ENCODE assay signal across 8 cellular contexts in genomic region chr12:92140919-92141536, GRCh38. TPM values are rescaled to one million over a fixed set of nuclear protein-coding genes. Genes with fewer than 3 reads are reported as not detected.
DNase-seq lines count a peak whose midpoint lies in the region; ATAC-seq and TF ChIP-seq lines count a peak whose summit lies in the region.

No MANE protein-coding gene starts in this region.

- CTCF ChIA-PET in SK-N-SH (lab: Yijun Ruan, JAX), result interaction anchor here (1.1 to 6.1 kb wide), 2 partner anchors 429 to 760 kb away, joined by 4 to 50 read pairs; no protein-coding TSS in a partner anchor
- CTCF ChIA-PET in activated CD4-positive, alpha-beta memory T cell treated with anti-CD3 and anti-CD28 coated beads, Interleukin-2, amount 10 ng/mL, durations not matched to agents 7 days and 5 days (lab: Charles Lee), result interaction anchor here (0.8 to 1.5 kb wide), 3 partner anchors 9 to 759 kb away, joined by 3 to 7 read pairs (median 6); no protein-coding TSS in a partner anchor

- peak overlapping the region; percentile 98 for H3K27ac Mint-ChIP-seq in activated CD4-positive, alpha-beta memory T cell treated with anti-CD3 and anti-CD28 coated beads, Interleukin-2, amount 10 ng/mL, durations not matched to agents 7 days and 5 days

- TF ChIP-seq RAD21 in SK-N-SH (IDR thresholded peaks at IDR 0.05; ENCODE audit: low read length), result 0 out of 2 replicates have a peak, but pooled peaks have one; percentile 8

- H3K4me1 ChIP-seq in SK-N-SH (ENCODE audit: control insufficient read depth in 1 of 2, insufficient read depth in 2 of 2, low read depth in 1 of 2, low read length in 1 of 2) (peaks cover 5 to 30% of the 10 kb centered on the region in 2 experiments; a peak in 3 of 4 replicates), stomach (peaks cover 20 to 51% (median 35%) of the 10 kb centered on the region in 4 donors)

- peak overlapping the region; percentile 96; the same call in 1 of the 2 replicates for H3K9ac ChIP-seq in SK-N-SH

- H3K27me3 ChIP-seq in SK-N-SH (ENCODE audit: insufficient read depth) (no peaks in the 10 kb centered on the region), stomach (no peaks in the 10 kb centered on the region)

- peaks cover 39% of the 10 kb centered on the region for H3K4me1 Mint-ChIP-seq in activated CD4-positive, alpha-beta memory T cell treated with anti-CD3 and anti-CD28 coated beads, Interleukin-2, amount 10 ng/mL, durations not matched to agents 7 days and 5 days

- peak overlapping the region; percentile 99 for H3K4me3 Mint-ChIP-seq in activated CD4-positive, alpha-beta memory T cell treated with anti-CD3 and anti-CD28 coated beads, Interleukin-2, amount 10 ng/mL, durations not matched to agents 7 days and 5 days

- no peak for TF ChIP-seq POLR2A in stomach (IDR thresholded peaks at IDR 0.05)

- no peaks in the 10 kb centered on the region for H3K9me3 Mint-ChIP-seq in activated CD4-positive, alpha-beta memory T cell treated with anti-CD3 and anti-CD28 coated beads, Interleukin-2, amount 10 ng/mL, durations not matched to agents 7 days and 5 days

- no peak for DNase-seq in SK-N-SH
- no peak for DNase-seq in activated CD4-positive, alpha-beta memory T cell treated with anti-CD3 and anti-CD28 coated beads, Interleukin-2, amount 10 ng/mL, durations not matched to agents 7 days and 5 days
- DNase-seq in inferior parietal cortex (ENCODE audit: extremely low spot score), result peak; percentile 20
- no peak for DNase-seq in stomach
- no peak for DNase-seq in glomerular visceral epithelial cell (ENCODE audit: extremely low spot score)

- peaks cover 23 to 41% of the 10 kb centered on the region in 2 experiments for H3K36me3 ChIP-seq in SK-N-SH (replicated peaks in 1 of 2; ENCODE audit: control insufficient read depth in 1 of 2, insufficient read depth in 2 of 2, low read length in 1 of 2)
- peaks cover 13 to 31% (median 21%) of the 10 kb centered on the region in 4 donors for H3K36me3 ChIP-seq in stomach

- H3K36me3 Mint-ChIP-seq in activated CD4-positive, alpha-beta memory T cell treated with anti-CD3 and anti-CD28 coated beads, Interleukin-2, amount 10 ng/mL, durations not matched to agents 7 days and 5 days (ENCODE audit: low read depth), result peaks cover 92% of the 10 kb centered on the region

- H3K27me3 Mint-ChIP-seq in activated CD4-positive, alpha-beta memory T cell treated with anti-CD3 and anti-CD28 coated beads, Interleukin-2, amount 10 ng/mL, durations not matched to agents 7 days and 5 days, result no peaks in the 10 kb centered on the region

- intact Hi-C loops in stomach (cut with DNase I; ENCODE audit: low total_unique reads), result loop anchor here (10.0 kb wide), 1 partner anchor 326 kb away; no protein-coding TSS in a partner anchor

- peaks cover 44% of the 10 kb centered on the region for H3F3A ChIP-seq in SK-N-SH (replicated peaks; ENCODE audit: insufficient read depth)

- ATAC-seq in SK-N-SH treated with all-trans-retinoic acid at 6 μM for 48 hours (no peak), HG02763 (IDR thresholded peaks at IDR 0.05; ENCODE audit: unreplicated experiment) (no peak), GM18519 (IDR thresholded peaks at IDR 0.05; ENCODE audit: low FRiP score, unreplicated experiment) (no peak)

- TF ChIP-seq CTCF in SK-N-SH (IDR thresholded peaks at IDR 0.05) (no peak), stomach (IDR thresholded peaks at IDR 0.05) (no peak)

- peaks cover 30% of the 10 kb centered on the region for H4K20me1 ChIP-seq in SK-N-SH (ENCODE audit: insufficient read depth)

- POLR2A ChIA-PET in SK-N-SH (lab: Yijun Ruan, JAX), result interaction anchor here (1.1 kb wide), 1 partner anchor 759 kb away, joined by 3 read pairs; no protein-coding TSS in a partner anchor
- POLR2A ChIA-PET in activated CD4-positive, alpha-beta memory T cell treated with anti-CD3 and anti-CD28 coated beads, Interleukin-2, amount 10 ng/mL, durations not matched to agents 7 days and 5 days (lab: Charles Lee), result interaction anchor here (0.5 to 7.0 kb wide), 14 partner anchors 7 to 428 kb away, joined by 3 to 397 read pairs (median 7); no protein-coding TSS in a partner anchor

- H3K4me2 ChIP-seq in SK-N-SH, result peak overlapping the region; percentile 81

- 6% methylated on average over 4 of the region's 4 CpGs for WGBS in SK-N-SH (ENCODE audit: low lambda C conversion rate)
- WGBS in stomach, 5 donors, result 3 to 6% (median 4%) methylated on average over 4 of the region's 4 CpGs

- H3K27ac ChIP-seq in SK-N-SH (ENCODE audit: low read depth in 2 of 2, low read length in 1 of 2), result peak overlapping the region; percentile 90 to 91
- peak overlapping the region in 4 of 5 donors; percentile 95 to 100 (median 100) for H3K27ac ChIP-seq in stomach

- no peak overlapping the region for H2AFZ ChIP-seq in SK-N-SH (ENCODE audit: low read depth)

- H3K79me2 ChIP-seq in SK-N-SH (ENCODE audit: insufficient read depth), result peaks cover 91% of the 10 kb centered on the region

- no peaks in the 10 kb centered on the region for H3K9me2 ChIP-seq in SK-N-SH

- TF ChIP-seq EP300 in SK-N-SH (IDR thresholded peaks at IDR 0.05; ENCODE audit: borderline replicate concordance in 1 of 2, low read depth in 1 of 2, low read length in 1 of 2), result no peak
- no peak for TF ChIP-seq EP300 in stomach (IDR thresholded peaks at IDR 0.05)

- H3K4me3 ChIP-seq in SK-N-SH (ENCODE audit: low read depth in 2 of 2, low read length in 1 of 2) (peak overlapping the region; percentile 89 to 98), stomach (peak overlapping the region; percentile 74 to 97 (median 83))

- H3K9me3 ChIP-seq in SK-N-SH (no peaks in the 10 kb centered on the region), stomach (no peaks in the 10 kb centered on the region)

TF ChIP-seq in SK-N-SH, 30 proteins besides CTCF, POLR2A, EP300 and RAD21:
- peak; percentile 46 for TF ChIP-seq GATA2 (CRISPR knock-in tag; IDR thresholded peaks at IDR 0.05)
- TF ChIP-seq MXI1 (IDR thresholded peaks at IDR 0.05; ENCODE audit: low read depth, low read length), result peak; percentile 40; the same call in 1 of the 2 replicates
- no peak for TF ChIP-seq FOXJ3 (CRISPR knock-in tag; IDR thresholded peaks at IDR 0.05)
- 0 out of 2 replicates have a peak, but pooled peaks have one; percentile 13 for TF ChIP-seq RXRA (IDR thresholded peaks at IDR 0.05; ENCODE audit: borderline replicate concordance, low read depth)
- TF ChIP-seq, protein P1, sequence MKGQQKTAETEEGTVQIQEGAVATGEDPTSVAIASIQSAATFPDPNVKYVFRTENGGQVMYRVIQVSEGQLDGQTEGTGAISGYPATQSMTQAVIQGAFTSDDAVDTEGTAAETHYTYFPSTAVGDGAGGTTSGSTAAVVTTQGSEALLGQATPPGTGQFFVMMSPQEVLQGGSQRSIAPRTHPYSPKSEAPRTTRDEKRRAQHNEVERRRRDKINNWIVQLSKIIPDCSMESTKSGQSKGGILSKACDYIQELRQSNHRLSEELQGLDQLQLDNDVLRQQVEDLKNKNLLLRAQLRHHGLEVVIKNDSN (IDR thresholded peaks at IDR 0.05; ENCODE audit: borderline replicate concordance, low read depth), result no peak

TF ChIP-seq in SK-N-SH treated with all-trans-retinoic acid at 6 μM for 48 hours, 23 proteins besides CTCF, POLR2A, EP300 and RAD21:
- no peak for TF ChIP-seq CSDC2 (CRISPR knock-in tag; IDR thresholded peaks at IDR 0.05)
- no peak for TF ChIP-seq ISL1 (CRISPR knock-in tag; IDR thresholded peaks at IDR 0.05)
- TF ChIP-seq ZNF8 (CRISPR knock-in tag; IDR thresholded peaks at IDR 0.05), result no peak
- no peak for TF ChIP-seq ZC3H10 (CRISPR knock-in tag; IDR thresholded peaks at IDR 0.05)
TF ChIP-seq in SK-N-SH treated with all-trans-retinoic acid at 6 μM for 48 hours: peak in this region for 0.

RNA-seq across cellular contexts. Expression of gene BTG1, which starts 4.6 kb away (rescaled TPM):
- 16.2 and 28.3 TPM in 2 replicates for polyA plus RNA-seq in SK-N-SH (2012; rRNA removed)
- 19.6 and 23.8 TPM in 2 replicates for polyA plus RNA-seq in SK-N-SH (2012; cell fraction: cytosol; rRNA removed)
- 15.1 and 15.2 TPM in 2 replicates for polyA plus RNA-seq in SK-N-SH (2012; cell fraction: nucleus; rRNA removed)
- total RNA-seq in activated CD4-positive, alpha-beta memory T cell treated with anti-CD3 and anti-CD28 coated beads, Interleukin-2, amount 10 ng/mL, durations not matched to agents 7 days and 5 days, result 100 to 1,000 TPM; 217 to 227 TPM
- total RNA-seq in stomach, result 100 to 1,000 TPM in 1 of 5 donors, 10 to 100 TPM in 4; 20.5 to 108 (median 33.3) TPM
- polyA plus RNA-seq in stomach, result 10 to 100 TPM; 39.7 to 47.5 (median 40.2) TPM
